In genomic region chr12:68612245-68612644, GRCh38 we compare ENCODE assay signal across 8 cellular contexts. TPM values are rescaled to one million over a fixed set of nuclear protein-coding genes. Genes with fewer than 3 reads are reported as not detected.
DNase-seq lines count a peak whose midpoint lies in the region; ATAC-seq and TF ChIP-seq lines count a peak whose summit lies in the region.

No MANE protein-coding gene starts in this region.

- H3K9ac ChIP-seq in DND-41 (ENCODE audit: low read depth, low read length) (peak overlapping the region; percentile 81), endocrine pancreas (ENCODE audit: control insufficient read depth, insufficient read depth, low read length) (peak overlapping the region; percentile 41)

- H3K9me2 ChIP-seq in PC-9 (ENCODE audit: insufficient read depth) = no peaks in the 10 kb centered on the region

- peaks cover 57% of the 10 kb centered on the region for H4K20me1 ChIP-seq in DND-41 (ENCODE audit: insufficient read depth, low read length)
- H4K20me1 ChIP-seq in PC-9 (ENCODE audit: insufficient read depth) = peaks cover 43% of the 10 kb centered on the region

- POLR2A ChIA-PET in PC-9 (lab: Charles Lee; ENCODE audit: unreplicated experiment) = interaction anchor here (0.7 kb wide), 1 partner anchor 219 kb away, joined by 3 read pairs; no protein-coding TSS in a partner anchor

- H3K9me3 ChIP-seq in DND-41 (ENCODE audit: insufficient read depth, low read length, severe bottlenecking) (no peaks in the 10 kb centered on the region), PC-9 (ENCODE audit: insufficient read depth, low read depth) (no peaks in the 10 kb centered on the region), endocrine pancreas (ENCODE audit: control insufficient read depth, low read length) (no peaks in the 10 kb centered on the region), ovary (no peaks in the 10 kb centered on the region)

- H3K27ac ChIP-seq in DND-41 (ENCODE audit: low read length) = peak overlapping the region; percentile 86
- peak overlapping the region; percentile 57 for H3K27ac ChIP-seq in PC-9
- peak overlapping the region in 1 of 2 donors; percentile 86 for H3K27ac ChIP-seq in ovary

- intact Hi-C loops in PC-9 (cut with micrococcal nuclease; ENCODE audit: unreplicated experiment) (loop anchor here (5.0 kb wide), 1 partner anchor 85 kb away; no protein-coding TSS in a partner anchor), ovary (cut with DNase I) (loop anchor here in 1 of 4 donors (10.0 kb wide), 2 partner anchors 73 to 247 kb away; partner anchors contain the start of gene NUP107)

- H3K79me2 ChIP-seq in DND-41 (ENCODE audit: insufficient read depth, low read length) (peaks cover 65% of the 10 kb centered on the region), PC-9 (ENCODE audit: low read depth) (peaks cover 60% of the 10 kb centered on the region)

- TF ChIP-seq CTCF in DND-41 (IDR thresholded peaks at IDR 0.05; ENCODE audit: borderline replicate concordance, extremely low read depth, low read length, poor library complexity, severe bottlenecking) (no peak), PC-9 (conservative IDR thresholded peaks at IDR 0.05) (no peak), ovary (IDR thresholded peaks at IDR 0.05) (no peak)

- no peak for TF ChIP-seq EP300 in ovary (IDR thresholded peaks at IDR 0.05)

- H3K27me3 ChIP-seq in DND-41 (ENCODE audit: insufficient read depth, low read length, poor library complexity) (no peaks in the 10 kb centered on the region), PC-9 (ENCODE audit: insufficient read depth, low read depth) (no peaks in the 10 kb centered on the region), endocrine pancreas (ENCODE audit: control insufficient read depth, insufficient read depth, low read length) (no peaks in the 10 kb centered on the region), ovary (no peaks in the 10 kb centered on the region)

- H3K4me2 ChIP-seq in DND-41 (ENCODE audit: insufficient read depth, low read length) = peak overlapping the region; percentile 94
- peak overlapping the region; percentile 96 for H3K4me2 ChIP-seq in PC-9

- peak overlapping the region; percentile 81 to 86 for H3K4me3 ChIP-seq in DND-41 (ENCODE audit: low read depth in 1 of 2, low read length in 2 of 2)
- H3K4me3 ChIP-seq in PC-9 = peak overlapping the region; percentile 89
- H3K4me3 ChIP-seq in endocrine pancreas (ENCODE audit: control insufficient read depth, insufficient read depth, low read length) = peak overlapping the region; percentile 96
- H3K4me3 ChIP-seq in ovary = peak overlapping the region; percentile 90

- ATAC-seq in DND-41 (ENCODE audit: insufficient read depth, low read depth) (no peak), HG02884 (IDR thresholded peaks at IDR 0.05; ENCODE audit: unreplicated experiment) (no peak)

- peaks cover 9% of the 10 kb centered on the region for H3F3A ChIP-seq in PC-9 (ENCODE audit: insufficient read depth, low read depth)

- BruUV-seq in PC-9 (replicated peaks; lab: Mats Ljungman, UMichigan) = no TSS peak

- DNase-seq in DND-41 (no peak), PC-9 (no peak), ovary (no peak), dedifferentiated amniotic fluid mesenchymal stem cell (ENCODE audit: extremely low spot score) (no peak), HuH-7 (ENCODE audit: low spot score) (no peak), UCSD-AML1 (lab: John Stamatoyannopoulos, UW; ENCODE audit: unreplicated experiment) (no peak)

- H2AFZ ChIP-seq in DND-41 (ENCODE audit: low read depth, low read length) = no peak overlapping the region
- no peak overlapping the region for H2AFZ ChIP-seq in PC-9

- WGBS in ovary, 3 donors = 6 to 8% (median 7%) methylated on average over 5 of the region's 5 CpGs

- CTCF ChIA-PET in PC-9 (lab: Charles Lee) = no interaction called here

- TF ChIP-seq POLR2A in ovary (IDR thresholded peaks at IDR 0.05) = no peak

- H3K4me1 ChIP-seq in DND-41 (ENCODE audit: insufficient read depth, low read length) (peaks cover 38% of the 10 kb centered on the region), PC-9 (replicated peaks; ENCODE audit: insufficient read depth) (peaks cover 25% of the 10 kb centered on the region), endocrine pancreas (ENCODE audit: control insufficient read depth, insufficient read depth, low read length) (peaks cover 24% of the 10 kb centered on the region), ovary (ENCODE audit: insufficient read depth) (peaks cover 8% of the 10 kb centered on the region)

- H3K36me3 ChIP-seq in DND-41 (ENCODE audit: insufficient read depth, low read length) (peaks cover 13% of the 10 kb centered on the region), PC-9 (ENCODE audit: low read depth) (peaks cover 5% of the 10 kb centered on the region; the same call in 1 of the 2 replicates), endocrine pancreas (ENCODE audit: control insufficient read depth, insufficient read depth, low read length) (no peaks in the 10 kb centered on the region), ovary (no peaks in the 10 kb centered on the region)

RNA-seq across cellular contexts. Expression of gene RAP1B, which starts 1.5 kb away (rescaled TPM):
- total RNA-seq in PC-9 (2021) = 59.0 and 89.7 TPM in 2 replicates
- total RNA-seq in ovary = 100 to 1,000 TPM in 4 of 7 donors, 10 to 100 TPM in 3; 81.9 to 146 (median 107) TPM
- polyA plus RNA-seq in ovary = 100 to 1,000 TPM in 1 of 2 donors, 10 to 100 TPM in 1; 81.8 to 195 TPM
